In the genomic region with DNA sequence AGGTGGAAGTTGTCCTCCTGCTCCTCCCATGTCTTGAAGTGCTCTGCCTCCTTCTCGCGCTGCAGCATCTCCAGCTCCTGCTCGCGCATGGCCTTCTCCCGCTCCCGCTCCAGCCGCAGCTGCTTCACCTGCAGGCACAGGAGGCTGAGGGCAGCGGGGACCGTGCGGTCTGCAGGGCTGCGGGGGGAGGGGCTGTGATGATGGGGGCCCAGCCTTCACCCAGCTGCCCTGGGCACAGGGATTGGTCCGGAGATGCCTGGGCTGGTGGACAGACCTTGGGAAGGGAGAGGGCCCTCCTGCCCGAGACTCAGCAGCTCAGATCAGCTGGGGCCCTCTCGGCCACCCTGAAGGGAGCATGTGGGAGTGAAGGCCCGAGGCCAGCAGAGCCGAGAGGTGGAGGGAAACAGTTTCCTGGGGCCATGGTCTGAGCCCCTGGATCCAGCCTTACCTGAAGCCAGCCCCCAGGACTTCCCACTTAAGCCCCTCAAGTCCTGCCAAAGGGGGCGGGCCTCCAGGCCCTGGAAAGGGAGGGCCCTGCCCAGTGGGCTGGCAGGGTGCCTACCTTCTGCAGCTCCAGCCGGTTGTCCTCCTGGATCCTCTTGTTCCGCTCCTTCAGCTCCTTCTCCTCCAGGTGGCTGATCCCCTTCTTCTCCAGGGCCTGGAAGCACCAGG, we compare ENCODE assay signal across 1 cellular context.
TF ChIP-seq lines count a peak whose summit lies in the region.

No MANE protein-coding gene starts in this region.

TF ChIP-seq in GM12878, 131 proteins besides CTCF, POLR2A, EP300 and RAD21:
- TF ChIP-seq NFXL1 (IDR thresholded peaks at IDR 0.05; ENCODE audit: borderline replicate concordance), result no peak
- TF ChIP-seq PML (IDR thresholded peaks at IDR 0.05; ENCODE audit: low read length), result no peak
- TF ChIP-seq LARP7 (IDR thresholded peaks at IDR 0.05), result no peak
- TF ChIP-seq, protein P1, sequence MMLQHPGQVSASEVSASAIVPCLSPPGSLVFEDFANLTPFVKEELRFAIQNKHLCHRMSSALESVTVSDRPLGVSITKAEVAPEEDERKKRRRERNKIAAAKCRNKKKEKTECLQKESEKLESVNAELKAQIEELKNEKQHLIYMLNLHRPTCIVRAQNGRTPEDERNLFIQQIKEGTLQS (IDR thresholded peaks at IDR 0.05; ENCODE audit: borderline replicate concordance, extremely low read depth, low read depth, low read length), result no peak
- TF ChIP-seq ASH2L (IDR thresholded peaks at IDR 0.05; ENCODE audit: borderline replicate concordance, low read depth), result no peak
- no peak for TF ChIP-seq TCF12 (IDR thresholded peaks at IDR 0.05; ENCODE audit: low read depth, low read length)
- TF ChIP-seq BHLHE40 (IDR thresholded peaks at IDR 0.05; ENCODE audit: borderline replicate concordance in 1 of 2, low read depth in 2 of 2, low read length in 1 of 2), result no peak
- TF ChIP-seq FOXK2 (IDR thresholded peaks at IDR 0.05), result no peak
- TF ChIP-seq NBN (IDR thresholded peaks at IDR 0.05), result no peak
- TF ChIP-seq YBX1 (IDR thresholded peaks at IDR 0.05), result no peak
